Comparison of ENCODE assay signal across 11 cellular contexts in the genomic region with DNA sequence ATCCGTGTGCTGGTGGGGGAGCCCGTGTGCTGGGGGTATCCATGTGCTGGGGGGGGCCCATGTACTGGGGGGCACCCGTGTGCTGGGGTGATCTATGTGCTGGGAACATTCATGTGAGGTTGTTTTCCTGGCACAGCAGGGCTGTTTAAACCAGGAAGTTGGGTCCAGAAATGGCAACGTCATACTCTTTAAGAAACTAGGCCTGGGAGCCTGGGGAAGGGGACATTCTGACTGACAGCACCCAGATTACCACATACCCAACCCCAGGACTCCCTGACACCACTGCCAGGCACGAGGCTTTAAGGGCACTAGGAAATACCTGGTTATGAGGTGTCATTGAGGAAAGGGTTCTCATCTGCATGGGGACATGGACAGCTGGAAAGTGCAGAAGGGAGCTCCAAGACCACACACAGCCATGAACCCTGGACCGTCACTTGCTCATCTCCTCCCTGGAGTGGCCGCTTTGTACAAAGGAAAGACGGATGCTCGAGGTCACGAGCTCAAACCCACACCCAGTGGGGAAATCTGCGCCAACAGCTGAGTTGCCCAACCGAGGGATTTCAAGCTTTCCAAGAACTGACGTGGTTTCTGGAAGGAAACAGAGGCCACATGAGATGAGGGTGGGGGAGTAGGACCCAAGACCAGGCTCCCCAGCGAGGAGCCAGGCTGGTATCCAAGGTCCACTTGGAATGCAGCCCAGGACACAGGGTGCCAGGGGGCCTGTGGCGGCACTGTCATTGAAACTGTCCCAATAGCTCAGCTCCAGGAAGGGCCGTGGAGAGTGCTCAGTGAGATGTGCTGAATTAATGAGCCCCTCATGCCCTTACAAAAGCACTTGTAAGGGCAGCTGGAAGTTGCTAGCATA. TPM values are rescaled to one million over a fixed set of nuclear protein-coding genes. Genes with fewer than 3 reads are reported as not detected.
DNase-seq lines count a peak whose midpoint lies in the region; ATAC-seq, FAIRE-seq and TF ChIP-seq lines count a peak whose summit lies in the region.
"Had no signal": no experiment of that assay in that cellular context is flagged by ENCODE, and none has a peak within 500 bp of the region (broad histone marks: within the 10 kb centered on the region; RNA-seq: fewer than 3 reads in every experiment).

No MANE protein-coding gene starts in this region.

- no peak overlapping the region for H2BK20ac ChIP-seq in H1 (ENCODE audit: low read length)

- no peaks in the 10 kb centered on the region for H3K9me3 ChIP-seq in H1 (ENCODE audit: insufficient read depth in 2 of 2, low read depth in 1 of 2, low read length in 1 of 2)
- no peaks in the 10 kb centered on the region for H3K9me3 ChIP-seq in mucosa of stomach (ENCODE audit: control insufficient read depth, low read length)
- no peaks in the 10 kb centered on the region for H3K9me3 ChIP-seq in uterus

- H3K56ac ChIP-seq in H1 (replicated peaks; ENCODE audit: insufficient read length, low read depth, low read length): no peak overlapping the region

- no peak overlapping the region for H3K4ac ChIP-seq in H1 (replicated peaks; ENCODE audit: insufficient read length, low read depth, low read length)

- no peak overlapping the region for H2BK120ac ChIP-seq in H1 (replicated peaks; ENCODE audit: low read depth, low read length)

- H4K91ac ChIP-seq in H1 (replicated peaks; ENCODE audit: insufficient read length, low read length): no peak overlapping the region

- H3K23me2 ChIP-seq in H1 (ENCODE audit: low read depth, low read length): no peaks in the 10 kb centered on the region

- intact Hi-C loops in uterus (cut with DNase I; ENCODE audit: low total_unique reads): no loop called here

- no peak overlapping the region for H2BK15ac ChIP-seq in H1 (ENCODE audit: low read length)

- TF ChIP-seq EP300 in H1 (IDR thresholded peaks at IDR 0.05; ENCODE audit: borderline replicate concordance in 1 of 2, low read depth in 2 of 2, low read length in 2 of 2): no peak

- H3K4me3 ChIP-seq in H1 (ENCODE audit: extremely low read depth in 1 of 4, insufficient read depth in 2 of 4, low read depth in 3 of 4, low read length in 4 of 4): no peak overlapping the region
- no peak overlapping the region for H3K4me3 ChIP-seq in mucosa of stomach (ENCODE audit: low read length)
- H3K4me3 ChIP-seq in uterus: no peak overlapping the region

- no peaks in the 10 kb centered on the region for H3K36me3 ChIP-seq in H1 (ENCODE audit: control insufficient read depth in 2 of 4, insufficient read depth in 4 of 4, low read length in 3 of 4)
- H3K36me3 ChIP-seq in mucosa of stomach (ENCODE audit: control insufficient read depth, insufficient read depth, low read length): peaks cover 8% of the 10 kb centered on the region
- no peaks in the 10 kb centered on the region for H3K36me3 ChIP-seq in uterus
- H3K36me3 ChIP-seq: WERI-Rb-1 had no signal

- no peak overlapping the region for H3K23ac ChIP-seq in H1 (ENCODE audit: insufficient read length)

- ATAC-seq in HG03457 (IDR thresholded peaks at IDR 0.05; ENCODE audit: unreplicated experiment) (no peak), GM21367 (IDR thresholded peaks at IDR 0.05; ENCODE audit: unreplicated experiment) (no peak), GM21390 (IDR thresholded peaks at IDR 0.05; ENCODE audit: unreplicated experiment) (no peak)

- TF ChIP-seq POLR2A in H1 (IDR thresholded peaks at IDR 0.05; ENCODE audit: control extremely low read depth in 1 of 2, low read depth in 2 of 2, low read length in 2 of 2) (no peak), uterus (IDR thresholded peaks at IDR 0.05) (no peak)

- H3K4me1 ChIP-seq in H1 (replicated peaks in 1 of 4; ENCODE audit: control insufficient read depth in 3 of 4, insufficient read depth in 4 of 4, low read length in 3 of 4) (peaks cover 0 to 3% (median 2%) of the 10 kb centered on the region in 4 experiments; a peak in 2 of 7 replicates), mucosa of stomach (ENCODE audit: control insufficient read depth, insufficient read depth, low read length) (peaks cover 73% of the 10 kb centered on the region), uterus (no peaks in the 10 kb centered on the region)

- CTCF ChIA-PET in H1 (lab: Charles Lee; ENCODE audit: partially characterized antibody): interaction anchor here (0.6 to 1.8 kb wide), 4 partner anchors 10 to 66 kb away, joined by 3 to 10 read pairs (median 5); no protein-coding TSS in a partner anchor

- H2AK5ac ChIP-seq in H1 (ENCODE audit: low read depth, low read length): no peak overlapping the region

- H4K20me1 ChIP-seq in H1 (replicated peaks in 1 of 2; ENCODE audit: control insufficient read depth in 1 of 2, insufficient read depth in 2 of 2, low read length in 2 of 2): peaks cover 1 to 2% of the 10 kb centered on the region in 2 experiments

- POLR2A ChIA-PET in H1 (lab: Charles Lee; ENCODE audit: partially characterized antibody): interaction anchor here (0.9 kb wide), 1 partner anchor 17 kb away, joined by 5 read pairs; no protein-coding TSS in a partner anchor

- H3K14ac ChIP-seq in H1 (ENCODE audit: insufficient read length): no peak overlapping the region

- no peak overlapping the region for H3K18ac ChIP-seq in H1 (ENCODE audit: extremely low read depth, low read length)

- no peak overlapping the region for H2BK12ac ChIP-seq in H1 (ENCODE audit: low read depth, low read length)

- H4K5ac ChIP-seq in H1 (ENCODE audit: insufficient read length, low read depth, low read length): no peak overlapping the region

- H2BK5ac ChIP-seq in H1 (ENCODE audit: low read depth, low read length): 0 out of 2 replicates have a peak overlapping the region, but pooled peaks have one; percentile 3

- no peak for TF ChIP-seq RAD21 in H1 (IDR thresholded peaks at IDR 0.05 in 1 of 2, conservative IDR thresholded peaks at IDR 0.05 in 1 of 2; ENCODE audit: low read depth in 2 of 2, low read length in 2 of 2)

- no peaks in the 10 kb centered on the region; a peak in 1 of 4 replicates for H3K79me2 ChIP-seq in H1 (ENCODE audit: control insufficient read depth in 1 of 2, insufficient read depth in 2 of 2, low read length in 2 of 2)

- no peak overlapping the region for H2AFZ ChIP-seq in H1 (ENCODE audit: low read length)

- H3K79me1 ChIP-seq in H1 (ENCODE audit: low read depth, low read length): peaks cover 3% of the 10 kb centered on the region; the same call in 1 of the 2 replicates

- 90% methylated on average over 14 of the region's 16 CpGs; no CpG with 5 or more reads in 1 of the 2 experiments for WGBS in H1 (ENCODE audit: extremely low coverage in 1 of 2, insufficient coverage in 1 of 2, insufficient read length in 1 of 2, insufficient replicate concordance in 2 of 2, low coverage in 1 of 2, low lambda C conversion rate in 2 of 2, missing lambda C conversion rate in 1 of 2), 2 experiments

- no peak overlapping the region for H3K9ac ChIP-seq in H1 (replicated peaks in 1 of 4; ENCODE audit: extremely low read depth in 1 of 4, low read depth in 3 of 4, low read length in 3 of 4)
- H3K9ac ChIP-seq in mucosa of stomach (ENCODE audit: low read length): peak overlapping the region; percentile 37
- H3K9ac ChIP-seq: KMS-11 had no signal

- no peak for TF ChIP-seq CTCF in H1 (IDR thresholded peaks at IDR 0.05; ENCODE audit: control extremely low read depth in 1 of 3, insufficient read depth in 1 of 3, low read depth in 1 of 3, low read length in 3 of 3)
- TF ChIP-seq CTCF in uterus (IDR thresholded peaks at IDR 0.05): no peak

- no peak for FAIRE-seq in H1 (lab: Jason Lieb, UNC)

- no peak overlapping the region for H3K4me2 ChIP-seq in H1 (ENCODE audit: insufficient read depth in 1 of 2, low read depth in 2 of 2, low read length in 2 of 2)
- H3K4me2 ChIP-seq: KMS-11 had no signal

- no peak overlapping the region; the same call in 1 of the 2 replicates for H4K8ac ChIP-seq in H1 (ENCODE audit: extremely low read depth, insufficient read depth, low read length)

- H3K27me3 ChIP-seq in H1 (replicated peaks in 1 of 4; ENCODE audit: control insufficient read depth in 3 of 4, extremely low read depth in 1 of 4, insufficient read depth in 3 of 4, low read length in 3 of 4) (no peaks in the 10 kb centered on the region), mucosa of stomach (ENCODE audit: control insufficient read depth, insufficient read depth, low read length) (no peaks in the 10 kb centered on the region), uterus (no peaks in the 10 kb centered on the region)

- DNase-seq in NCI-H345 (lab: John Stamatoyannopoulos, UW) (peak; percentile 24), NCI-H345 treated with DMSO at 0.1 percent for 48 hours (lab: John Stamatoyannopoulos, UW; ENCODE audit: unreplicated experiment) (no peak), H1 (ENCODE audit: low read depth in 1 of 2, low spot score in 2 of 2) (no peak), uterus (peak; percentile 65 to 74)
- DNase-seq: WERI-Rb-1 had no signal

- H3K27ac ChIP-seq in H1 (ENCODE audit: low read depth, low read length): no peak overlapping the region
- H3K27ac ChIP-seq in uterus: peak overlapping the region; percentile 49 to 54
- H3K27ac ChIP-seq: epithelial cell of prostate, KMS-11, WERI-Rb-1 had no signal

TF ChIP-seq in H1, 55 proteins besides CTCF, POLR2A, EP300 and RAD21 (continues in another document):
- TF ChIP-seq FOSL1 (IDR thresholded peaks at IDR 0.05; ENCODE audit: insufficient read depth, low read depth, low read length): no peak
- no peak for TF ChIP-seq JUN (IDR thresholded peaks at IDR 0.05; ENCODE audit: low read depth, low read length)
- no peak for TF ChIP-seq ATF2 (IDR thresholded peaks at IDR 0.05; ENCODE audit: low read length)
- TF ChIP-seq NANOG (IDR thresholded peaks at IDR 0.05; ENCODE audit: insufficient read depth, low read depth, low read length, poor library complexity, severe bottlenecking): no peak

RNA-seq across cellular contexts. Expression of gene RAB20, which starts 40.9 kb away (rescaled TPM):
- total RNA-seq in H1 (2021; fragmentation: NEBNext Ultra II Directional; extraction: Animal tissue kit (Norgen Biotek cat#: 25700)): 24.7 and 27.9 TPM in 2 replicates
- polyA plus RNA-seq in H1 (2011; rRNA removed): 14.8 and 21.5 TPM in 2 replicates
- polyA plus RNA-seq in H1 (2011; cell fraction: cytosol; rRNA removed): 23.6 TPM
- 14.3 TPM for polyA plus RNA-seq in H1 (2011; cell fraction: nucleus; rRNA removed)
- polyA plus RNA-seq in H1 (2012, experiment 1 of 2): 17.1 to 20.8 TPM (median 17.7 TPM) in 4 replicates
- polyA plus RNA-seq in H1 (2012, experiment 2 of 2): 24.0 TPM
- 16.4 TPM for polyA plus RNA-seq in H1 (2013, experiment 1 of 2)
- 16.1 TPM for polyA plus RNA-seq in H1 (2013, experiment 2 of 2)
- 8.5 and 11.9 TPM in 2 replicates for polyA minus RNA-seq in H1 (2011; rRNA and poly(A)+ RNA removed)
- polyA minus RNA-seq in H1 (2011; cell fraction: cytosol; rRNA and poly(A)+ RNA removed): 11.2 TPM
- 4.9 TPM for polyA minus RNA-seq in H1 (2011; cell fraction: nucleus; rRNA and poly(A)+ RNA removed)
- total RNA-seq in uterus: 10 to 100 TPM in 2 of 4 donors, 1 to 10 TPM in 1, under 1 TPM in 1; 0.77 to 12.4 (median 9.1) TPM

Comparison
In these comparisons a context has a peak if more than half of its experiments do, and no peak if none do; other contexts are left out.
1. DNase-seq: peak in NCI-H345 (single experiment) and uterus (2 of 2); none in NCI-H345 treated with DMSO at 0.1 percent for 48 hours (single experiment) and H1 (0 of 2).